In genomic region chr13:66994097-66994496, GRCh38 we compare ENCODE assay signal across 8 cellular contexts.
DNase-seq lines count a peak whose midpoint lies in the region; ATAC-seq lines count a peak whose summit lies in the region.

No MANE protein-coding gene starts in this region.

- no CpG with 5 or more reads among the region's 13 CpGs for WGBS in trophoblast cell (ENCODE audit: extremely low coverage, insufficient coverage, insufficient read length)

- peak; percentile 75 for ATAC-seq in GM21381 (IDR thresholded peaks at IDR 0.05; ENCODE audit: unreplicated experiment)

- H3K4me1 Mint-ChIP-seq in activated T-cell treated with anti-CD3 and anti-CD28 coated beads, Interleukin-2, amount 50 U/mL, for 24 hours (ENCODE audit: low read depth) = peaks cover 4% of the 10 kb centered on the region

- H2BK120ac ChIP-seq in trophoblast cell (ENCODE audit: insufficient read depth, low read length, poor library complexity) = no peak overlapping the region

- H2BK5ac ChIP-seq in trophoblast cell (ENCODE audit: low read depth, low read length, poor library complexity) = no peak overlapping the region

- H3K9ac ChIP-seq in ES-I3 (ENCODE audit: low read depth, low read length) (peak overlapping the region; percentile 37; the same call in 1 of the 2 replicates), adipocyte (ENCODE audit: low read length) (peak overlapping the region; percentile 70), trophoblast cell (ENCODE audit: low read length) (no peak overlapping the region)

- H3K9me3 Mint-ChIP-seq in activated T-cell treated with anti-CD3 and anti-CD28 coated beads, Interleukin-2, amount 50 U/mL, for 24 hours = no peaks in the 10 kb centered on the region

- H3K4me2 ChIP-seq in trophoblast cell (ENCODE audit: low read length) = peak overlapping the region; percentile 47

- H4K12ac ChIP-seq in trophoblast cell (ENCODE audit: low read depth, low read length) = no peak overlapping the region

- H3K27ac ChIP-seq in trophoblast cell (ENCODE audit: low read depth, low read length) = no peak overlapping the region

- H3K14ac ChIP-seq in trophoblast cell (ENCODE audit: low read length) = no peak overlapping the region

- H3K18ac ChIP-seq in trophoblast cell (ENCODE audit: low read length) = no peak overlapping the region

- intact Hi-C loops in cardiac septum (cut with DNase I) = no loop called here

- H3K27ac Mint-ChIP-seq in activated T-cell treated with anti-CD3 and anti-CD28 coated beads, Interleukin-2, amount 50 U/mL, for 24 hours = no peak overlapping the region

- H3K36me3 ChIP-seq in ES-I3 (ENCODE audit: insufficient read depth, low read length) (no peaks in the 10 kb centered on the region), adipocyte (ENCODE audit: control insufficient read depth, insufficient read depth, low read length, severe bottlenecking) (no peaks in the 10 kb centered on the region), trophoblast cell (ENCODE audit: control insufficient read depth in 1 of 2, insufficient read depth in 2 of 2, low read length in 2 of 2) (no peaks in the 10 kb centered on the region)

- no peaks in the 10 kb centered on the region for H3K9me3 ChIP-seq in ES-I3 (ENCODE audit: control insufficient read depth, insufficient read depth, low read length)
- no peaks in the 10 kb centered on the region for H3K9me3 ChIP-seq in adipocyte (ENCODE audit: control insufficient read depth, low read length)
- no peaks in the 10 kb centered on the region for H3K9me3 ChIP-seq in trophoblast cell (ENCODE audit: insufficient read depth, low read depth, low read length)

- H2AK5ac ChIP-seq in trophoblast cell (ENCODE audit: low read length) = no peak overlapping the region

- no peaks in the 10 kb centered on the region for H3K27me3 Mint-ChIP-seq in activated T-cell treated with anti-CD3 and anti-CD28 coated beads, Interleukin-2, amount 50 U/mL, for 24 hours

- H3K27me3 ChIP-seq in adipocyte (replicated peaks; ENCODE audit: control insufficient read depth, insufficient read depth, low read length) (no peaks in the 10 kb centered on the region), trophoblast cell (ENCODE audit: insufficient read depth, low read length) (no peaks in the 10 kb centered on the region)

- no peaks in the 10 kb centered on the region for H3K36me3 Mint-ChIP-seq in activated T-cell treated with anti-CD3 and anti-CD28 coated beads, Interleukin-2, amount 50 U/mL, for 24 hours (ENCODE audit: low read depth)

- no peak overlapping the region for H4K8ac ChIP-seq in trophoblast cell (ENCODE audit: low read depth, low read length)

- no peaks in the 10 kb centered on the region for H3K79me1 ChIP-seq in trophoblast cell (ENCODE audit: low read length)

- no peaks in the 10 kb centered on the region for H3K79me2 ChIP-seq in trophoblast cell (ENCODE audit: control insufficient read depth, insufficient read depth, low read length, poor library complexity)

- H3K4me3 ChIP-seq in adipocyte (ENCODE audit: low read length) = peak overlapping the region; percentile 72
- no peak overlapping the region for H3K4me3 ChIP-seq in trophoblast cell (ENCODE audit: low read depth, low read length)

- DNase-seq in HK-2 (ENCODE audit: unreplicated experiment) = peak; percentile 57
- peak; percentile 91 for DNase-seq in adipocyte (ENCODE audit: low read depth)
- DNase-seq in cardiac septum (ENCODE audit: low spot score) = peak; percentile 79
- DNase-seq in trophoblast cell = peak in 1 of 2 donors; percentile 3
- DNase-seq in NCI-H2196 treated with DMSO at 0.1 percent for 48 hours (lab: John Stamatoyannopoulos, UW; ENCODE audit: unreplicated experiment) = no peak
- DNase-seq in activated T-cell treated with anti-CD3 and anti-CD28 coated beads, Interleukin-2, amount 50 U/mL, for 24 hours = no peak

- H3K4me1 ChIP-seq in ES-I3 (ENCODE audit: insufficient read depth, low read length) = no peaks in the 10 kb centered on the region; the same call in 1 of the 2 replicates
- peaks cover 14% of the 10 kb centered on the region for H3K4me1 ChIP-seq in adipocyte (ENCODE audit: control insufficient read depth, insufficient read depth, low read length)
- H3K4me1 ChIP-seq in trophoblast cell (ENCODE audit: control insufficient read depth in 1 of 2, insufficient read depth in 2 of 2, low read length in 2 of 2) = no peaks in the 10 kb centered on the region

- H2AFZ ChIP-seq in trophoblast cell (ENCODE audit: insufficient read depth, low read length, poor library complexity) = peak overlapping the region; percentile 50

- no peak overlapping the region for H3K4ac ChIP-seq in trophoblast cell (ENCODE audit: low read depth, low read length)

- H4K91ac ChIP-seq in trophoblast cell (ENCODE audit: low read depth, low read length) = no peak overlapping the region

- no peak overlapping the region for H3K23ac ChIP-seq in trophoblast cell (ENCODE audit: low read length)

- H2BK12ac ChIP-seq in trophoblast cell (ENCODE audit: low read length) = no peak overlapping the region

- no peak overlapping the region for H3K4me3 Mint-ChIP-seq in activated T-cell treated with anti-CD3 and anti-CD28 coated beads, Interleukin-2, amount 50 U/mL, for 24 hours

Comparison
In these comparisons a context has a peak if more than half of its experiments do, and no peak if none do; other contexts are left out.
1. DNase-seq: peak in HK-2 (single experiment), adipocyte (single experiment) and cardiac septum (single experiment); none in NCI-H2196 treated with DMSO at 0.1 percent for 48 hours (single experiment) and activated T-cell treated with anti-CD3 and anti-CD28 coated beads, Interleukin-2, amount 50 U/mL, for 24 hours (single experiment).